Comparison of ENCODE assay signal across 15 cellular contexts in genomic region chr19:40282209-40282580, GRCh38. TPM values are rescaled to one million over a fixed set of nuclear protein-coding genes. Genes with fewer than 3 reads are reported as not detected.
DNase-seq lines count a peak whose midpoint lies in the region; ATAC-seq and TF ChIP-seq lines count a peak whose summit lies in the region.
"Had no signal": no experiment of that assay in that cellular context is flagged by ENCODE, and none has a peak within 500 bp of the region (broad histone marks: within the 10 kb centered on the region; RNA-seq: fewer than 3 reads in every experiment).

No MANE protein-coding gene starts in this region.

- peak overlapping the region; percentile 87 for H3K4me3 Mint-ChIP-seq in activated T-helper 17 cell treated with anti-CD3 and anti-CD28 coated beads, Interleukin-2, amount 50 U/mL, for 72 hours
- H3K4me3 Mint-ChIP-seq in naive B cell (peak overlapping the region in 2 of 8 donors; percentile 6 to 91), type B pancreatic cell (no peak overlapping the region)
- H3K4me3 Mint-ChIP-seq: endodermal cell had no signal

- no peaks in the 10 kb centered on the region for H3K9me3 Mint-ChIP-seq in activated T-helper 17 cell treated with anti-CD3 and anti-CD28 coated beads, Interleukin-2, amount 50 U/mL, for 72 hours
- H3K9me3 Mint-ChIP-seq in naive B cell (no peaks in the 10 kb centered on the region), type B pancreatic cell (no peaks in the 10 kb centered on the region)
- H3K9me3 Mint-ChIP-seq: endodermal cell had no signal

- H3K27me3 ChIP-seq in left ventricle myocardium inferior (ENCODE audit: low read depth) (no peaks in the 10 kb centered on the region), H7 (ENCODE audit: control insufficient read depth, insufficient read depth, low read length) (no peaks in the 10 kb centered on the region)
- H3K27me3 ChIP-seq: SJCRH30 had no signal

- peak overlapping the region; percentile 95 for H3K27ac ChIP-seq in left ventricle myocardium inferior (replicated peaks)
- no peak overlapping the region for H3K27ac ChIP-seq in coronary artery

- H3K4me1 Mint-ChIP-seq in activated T-helper 17 cell treated with anti-CD3 and anti-CD28 coated beads, Interleukin-2, amount 50 U/mL, for 72 hours = peaks cover 28% of the 10 kb centered on the region
- H3K4me1 Mint-ChIP-seq in naive B cell (peaks cover 63 to 87% (median 77%) of the 10 kb centered on the region in 3 donors), type B pancreatic cell (ENCODE audit: unreplicated experiment) (peaks cover 43% of the 10 kb centered on the region)

- DNase-seq in left ventricle myocardium inferior (no peak), Right ventricle myocardium superior (no peak), naive B cell (no peak), type B pancreatic cell (ENCODE audit: extremely low spot score, unreplicated experiment) (no peak), coronary artery (ENCODE audit: low spot score) (no peak), H7 (no peak), NCI-H2081 treated with DMSO at 0.1 percent for 48 hours (lab: John Stamatoyannopoulos, UW) (no peak)
- DNase-seq: central memory CD4-positive, alpha-beta T cell; endodermal cell; NCI-H1105 treated with DMSO at 0.1 percent for 48 hours; SJCRH30; T1000 had no signal

- peaks cover 6% of the 10 kb centered on the region for H3K36me3 Mint-ChIP-seq in activated T-helper 17 cell treated with anti-CD3 and anti-CD28 coated beads, Interleukin-2, amount 50 U/mL, for 72 hours (ENCODE audit: low read depth)
- H3K36me3 Mint-ChIP-seq in naive B cell (no peaks in the 10 kb centered on the region), type B pancreatic cell (no peaks in the 10 kb centered on the region)

- H3K27me3 Mint-ChIP-seq in activated T-helper 17 cell treated with anti-CD3 and anti-CD28 coated beads, Interleukin-2, amount 50 U/mL, for 72 hours = no peaks in the 10 kb centered on the region
- H3K27me3 Mint-ChIP-seq in naive B cell (no peaks in the 10 kb centered on the region), type B pancreatic cell (no peaks in the 10 kb centered on the region)

- TF ChIP-seq CTCF in left ventricle myocardium inferior (IDR thresholded peaks at IDR 0.05; ENCODE audit: borderline replicate concordance) (no peak), type B pancreatic cell (conservative IDR thresholded peaks at IDR 0.05) (no peak), coronary artery (IDR thresholded peaks at IDR 0.05) (no peak)

- H3K4me3 ChIP-seq in left ventricle myocardium inferior (peak overlapping the region; percentile 83), coronary artery (no peak overlapping the region), H7 (ENCODE audit: insufficient read depth, low read depth, low read length) (no peak overlapping the region)
- H3K4me3 ChIP-seq: SJCRH30 had no signal

- no peaks in the 10 kb centered on the region for H3K9me3 ChIP-seq in left ventricle myocardium inferior (replicated peaks)
- H3K9me3 ChIP-seq: SJCRH30 had no signal

- peaks cover 85% of the 10 kb centered on the region for H3K4me1 ChIP-seq in left ventricle myocardium inferior

- H3K36me3 ChIP-seq in left ventricle myocardium inferior (no peaks in the 10 kb centered on the region), H7 (replicated peaks; ENCODE audit: control insufficient read depth, insufficient read depth, low read length) (no peaks in the 10 kb centered on the region; the same call in 1 of the 2 replicates)

- intact Hi-C loops in left ventricle myocardium inferior (cut with micrococcal nuclease) (no loop called here), Right ventricle myocardium superior (cut with DNase I) (no loop called here)

- H3K27ac Mint-ChIP-seq in activated T-helper 17 cell treated with anti-CD3 and anti-CD28 coated beads, Interleukin-2, amount 50 U/mL, for 72 hours = no peak overlapping the region
- peak overlapping the region in 5 of 6 donors; percentile 54 to 100 (median 99) for H3K27ac Mint-ChIP-seq in naive B cell
- peak overlapping the region; percentile 93 for H3K27ac Mint-ChIP-seq in type B pancreatic cell

- ATAC-seq in Right ventricle myocardium superior (ENCODE audit: poor library complexity) = no peak
- no peak for ATAC-seq in activated T-helper 17 cell treated with anti-CD3 and anti-CD28 coated beads, Interleukin-2, amount 50 U/mL, for 72 hours (replicated peaks)
- ATAC-seq in naive B cell (ENCODE audit: low read depth in 2 of 2) = no peak
- ATAC-seq: sciatic nerve had no signal

RNA-seq across cellular contexts. Expression of gene AKT2, which starts 3.0 kb away (rescaled TPM):
- 107 TPM for total RNA-seq in left ventricle myocardium inferior
- total RNA-seq in Right ventricle myocardium superior = 126 TPM
- total RNA-seq in activated T-helper 17 cell treated with anti-CD3 and anti-CD28 coated beads, Interleukin-2, amount 50 U/mL, for 72 hours = 100 to 1,000 TPM; 123 to 163 TPM
- 10 to 100 TPM; 24.2 to 34.3 (median 30.8) TPM for polyA plus RNA-seq in naive B cell (ENCODE audit: low read depth in 6 of 6)
- total RNA-seq in type B pancreatic cell (ENCODE audit: low replicate concordance) = 138 and 149 TPM in 2 replicates
- 112 and 126 TPM in 2 replicates for total RNA-seq in H7 (2014; rRNA removed; shearing (Covaris generic))

RNA-seq across cellular contexts. Expression of gene CCNP, which starts 55.7 kb away (rescaled TPM):
- 0.30 TPM for total RNA-seq in left ventricle myocardium inferior
- not detected for total RNA-seq in Right ventricle myocardium superior
- total RNA-seq in activated T-helper 17 cell treated with anti-CD3 and anti-CD28 coated beads, Interleukin-2, amount 50 U/mL, for 72 hours = under 1 TPM; 0.28 to 0.48 TPM
- not detected for polyA plus RNA-seq in naive B cell (ENCODE audit: low read depth in 6 of 6)
- 0.60 and 0.98 TPM in 2 replicates for total RNA-seq in type B pancreatic cell (ENCODE audit: low replicate concordance)
- 0.87 TPM in 1 of 2 replicates, not detected in the other for total RNA-seq in H7 (2014; rRNA removed; shearing (Covaris generic))
- total RNA-seq: SJCRH30, ureter had no signal
